13 cellular contexts compared by ENCODE assay signal in genomic region chr6:80464901-80465300, GRCh38.
DNase-seq lines count a peak whose midpoint lies in the region; ATAC-seq and TF ChIP-seq lines count a peak whose summit lies in the region.
"Had no signal": no experiment of that assay in that cellular context is flagged by ENCODE, and none has a peak within 500 bp of the region (broad histone marks: within the 10 kb centered on the region; RNA-seq: fewer than 3 reads in every experiment).

No MANE protein-coding gene starts in this region.

- H3K9me3 ChIP-seq in mammary epithelial cell (replicated peaks; ENCODE audit: insufficient read depth, low read length) (no peaks in the 10 kb centered on the region), endodermal cell (ENCODE audit: control insufficient read depth, low read length) (no peaks in the 10 kb centered on the region)
- H3K9me3 ChIP-seq: BLaER1 had no signal

- ATAC-seq in HG03342 (IDR thresholded peaks at IDR 0.05; ENCODE audit: unreplicated experiment) = no peak

- H3K4me1 ChIP-seq in mammary epithelial cell (ENCODE audit: insufficient read depth, low read length) = no peaks in the 10 kb centered on the region
- H3K4me1 ChIP-seq in endodermal cell (ENCODE audit: control insufficient read depth, insufficient read depth, low read length) = no peaks in the 10 kb centered on the region
- H3K4me1 ChIP-seq: BLaER1 had no signal

- H3K4me2 ChIP-seq in mammary epithelial cell (ENCODE audit: insufficient read depth, low read depth, low read length) = no peak overlapping the region
- H3K4me2 ChIP-seq: BLaER1 had no signal

- no TSS peak for BruUV-seq in mammary epithelial cell (replicated peaks; lab: Mats Ljungman, UMichigan)
- no TSS peak for BruUV-seq in MCF 10A (replicated peaks; lab: Mats Ljungman, UMichigan)

- H3K36me3 Mint-ChIP-seq in MCF 10A (ENCODE audit: insufficient read depth, unreplicated experiment) = no peaks in the 10 kb centered on the region
- H3K36me3 Mint-ChIP-seq in endodermal cell (ENCODE audit: low read depth) = no peaks in the 10 kb centered on the region

- H3K27ac Mint-ChIP-seq in MCF 10A (ENCODE audit: low read depth, unreplicated experiment) (no peak overlapping the region), endodermal cell (peak overlapping the region; percentile 22)

- H3K36me3 ChIP-seq in mammary epithelial cell (ENCODE audit: insufficient read depth, low read length) (no peaks in the 10 kb centered on the region), endodermal cell (ENCODE audit: control insufficient read depth, insufficient read depth, low read length) (no peaks in the 10 kb centered on the region)
- H3K36me3 ChIP-seq: BLaER1 had no signal

- H3K9me3 Mint-ChIP-seq in MCF 10A (ENCODE audit: unreplicated experiment) (peaks cover 8% of the 10 kb centered on the region), endodermal cell (no peaks in the 10 kb centered on the region)

- no peak for TF ChIP-seq CTCF in mammary epithelial cell (conservative IDR thresholded peaks at IDR 0.05 in 1 of 2, IDR thresholded peaks at IDR 0.05 in 1 of 2; ENCODE audit: extremely low read depth in 1 of 2, insufficient read depth in 1 of 2, low read depth in 1 of 2, low read length in 2 of 2)
- no peak for TF ChIP-seq CTCF in MCF 10A (IDR thresholded peaks at IDR 0.05; ENCODE audit: unreplicated experiment)
- no peak for TF ChIP-seq CTCF in endodermal cell (conservative IDR thresholded peaks at IDR 0.05)

- CTCF ChIA-PET in mammary epithelial cell (lab: Charles Lee; ENCODE audit: low non-redundant PET) (no interaction called here), MCF 10A (lab: Yijun Ruan, JAX) (interaction anchor here (1.1 kb wide), 1 partner anchor 8 kb away, joined by 3 read pairs; no protein-coding TSS in a partner anchor)

- H3K79me2 ChIP-seq in mammary epithelial cell (ENCODE audit: insufficient read depth, low read length) = no peaks in the 10 kb centered on the region

- H3K27me3 Mint-ChIP-seq in MCF 10A (ENCODE audit: insufficient read depth, unreplicated experiment) = no peaks in the 10 kb centered on the region
- no peaks in the 10 kb centered on the region for H3K27me3 Mint-ChIP-seq in endodermal cell (ENCODE audit: insufficient read depth)

- H3K9ac ChIP-seq in mammary epithelial cell (ENCODE audit: insufficient read depth, low read length) (no peak overlapping the region), endodermal cell (ENCODE audit: extremely low read depth, low read length, poor library complexity, severe bottlenecking) (no peak overlapping the region)
- H3K9ac ChIP-seq: BLaER1 had no signal

- peaks cover 10% of the 10 kb centered on the region for H3K4me1 Mint-ChIP-seq in MCF 10A (ENCODE audit: insufficient read depth, unreplicated experiment)
- peaks cover 20% of the 10 kb centered on the region for H3K4me1 Mint-ChIP-seq in endodermal cell

- H2AFZ ChIP-seq in mammary epithelial cell (ENCODE audit: low read depth, low read length) = peak overlapping the region; percentile 30

- no peak overlapping the region for H3K4me3 ChIP-seq in mammary epithelial cell (replicated peaks in 1 of 3; ENCODE audit: insufficient read depth in 1 of 3, low read depth in 2 of 3, low read length in 3 of 3)
- no peak overlapping the region for H3K4me3 ChIP-seq in endodermal cell (ENCODE audit: low read length)
- H3K4me3 ChIP-seq: BLaER1 had no signal

- dilution Hi-C loops in mammary epithelial cell (cut with HindIII; ENCODE audit: low sequenced_read_pairs) = no loop called here

- DNase-seq in mammary epithelial cell (no peak), MCF 10A (ENCODE audit: unreplicated experiment) (no peak), endodermal cell (peak; percentile 86), islet precursor cell (peak; percentile 48), globus pallidus (ENCODE audit: low spot score) (no peak), NCI-H2171 treated with DMSO at 0.1 percent for 48 hours (lab: John Stamatoyannopoulos, UW) (no peak)
- DNase-seq: 8988T, AML-193, DMS53, GF-D8, H7 had no signal

- in situ Hi-C loops in mammary epithelial cell (cut with MboI; ENCODE audit: low sequenced_read_pairs in 2 of 2) = no loop called here

- intact Hi-C loops in mammary epithelial cell (cut with micrococcal nuclease) = no loop called here
- intact Hi-C loops in MCF 10A (cut with micrococcal nuclease) = no loop called here

- H3K27me3 ChIP-seq in mammary epithelial cell (ENCODE audit: insufficient read depth, low read length) = no peaks in the 10 kb centered on the region
- no peaks in the 10 kb centered on the region for H3K27me3 ChIP-seq in endodermal cell (ENCODE audit: control insufficient read depth, insufficient read depth, low read length, poor library complexity, severe bottlenecking)
- H3K27me3 ChIP-seq: BLaER1 had no signal

- H3K27ac ChIP-seq in mammary epithelial cell (ENCODE audit: insufficient read depth, low read depth, low read length) (no peak overlapping the region), endodermal cell (ENCODE audit: low read depth, low read length) (no peak overlapping the region)
- H3K27ac ChIP-seq: BLaER1 had no signal

- POLR2A ChIA-PET in MCF 10A (lab: Yijun Ruan, JAX) = no interaction called here

- H4K20me1 ChIP-seq in mammary epithelial cell (ENCODE audit: insufficient read depth, low read length) = no peaks in the 10 kb centered on the region
- H4K20me1 ChIP-seq: BLaER1 had no signal

- H3K4me3 Mint-ChIP-seq in MCF 10A (ENCODE audit: unreplicated experiment) = no peak overlapping the region
- H3K4me3 Mint-ChIP-seq in endodermal cell = no peak overlapping the region

Comparison
In these comparisons a context has a peak if more than half of its experiments do, and no peak if none do; other contexts are left out.
1. DNase-seq: peak in endodermal cell (single experiment) and islet precursor cell (single experiment); none in mammary epithelial cell (single experiment), MCF 10A (single experiment), globus pallidus (single experiment) and NCI-H2171 treated with DMSO at 0.1 percent for 48 hours (single experiment).